ENCODE assay signal across 20 cellular contexts in the genomic region with DNA sequence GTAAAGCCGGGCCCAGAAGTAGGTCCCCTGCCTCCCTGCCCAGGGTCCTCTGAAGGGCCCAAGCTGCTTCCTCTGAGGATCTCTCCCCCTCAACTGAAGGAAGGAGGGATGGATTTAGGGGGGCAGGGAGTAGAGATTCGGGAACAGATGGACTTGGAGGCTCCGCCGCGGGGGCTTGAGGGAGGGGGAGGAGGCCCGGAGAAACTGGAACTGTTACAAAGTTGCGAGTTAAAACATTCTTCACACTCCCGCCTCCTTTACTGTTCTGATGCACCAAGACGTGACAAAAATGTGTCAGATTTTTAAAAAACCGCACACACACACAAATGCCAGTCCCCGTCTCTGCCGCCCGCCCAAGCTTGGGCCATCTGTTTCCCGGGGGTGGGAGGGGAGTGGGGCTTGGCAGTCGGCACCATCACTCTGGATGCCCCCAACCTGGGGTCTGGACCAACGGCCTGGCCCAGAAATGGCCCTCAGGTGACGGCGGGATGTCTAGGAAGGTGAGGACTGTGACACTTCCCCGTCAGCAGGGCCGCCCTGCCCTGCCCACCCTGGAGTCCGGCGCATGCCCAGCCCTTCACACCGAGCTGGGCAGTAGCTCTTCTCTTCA. TPM values are rescaled to one million over a fixed set of nuclear protein-coding genes. Genes with fewer than 3 reads are reported as not detected.
"Had no signal": no experiment of that assay in that cellular context is flagged by ENCODE, and none has a peak within 500 bp of the region (broad histone marks: within the 10 kb centered on the region; RNA-seq: fewer than 3 reads in every experiment).

No MANE protein-coding gene starts in this region.

- H3K27ac ChIP-seq: coronary artery, heart left ventricle, sigmoid colon, suprapubic skin, tibial nerve, upper lobe of right lung, vagina had no signal

- H3K9me3 ChIP-seq: suprapubic skin, upper lobe of right lung, vagina had no signal

- H3K36me3 Mint-ChIP-seq: naive B cell had no signal

- H3K9me3 Mint-ChIP-seq: nephron had no signal

- ATAC-seq: esophagus mucosa, heart left ventricle, left colon, left ventricle myocardium superior, upper lobe of right lung had no signal

- H3K27me3 ChIP-seq: vagina had no signal

- H3K27ac Mint-ChIP-seq: nephron had no signal

- H3K4me3 Mint-ChIP-seq: naive B cell, nephron had no signal

- DNase-seq: effector CD8-positive, alpha-beta T cell; left colon; left ventricle myocardium superior; mesenchymal stem cell; midbrain; naive B cell; sigmoid colon; small intestine; stimulated activated CD4-positive, alpha-beta T cell treated with anti-CD3 and anti-CD28 coated beads, Interleukin-12 subunit alpha, Interleukin-12 subunit beta, amount 100 ng/mL, for 4 hours; stimulated activated naive CD4-positive, alpha-beta T cell treated with Interleukin-2 at 50 U/mL for 16 hours; upper lobe of right lung had no signal

RNA-seq across cellular contexts. Expression of a gene that starts 25.0 kb away (rescaled TPM):
- total RNA-seq: fibroblast of lung, pulmonary artery endothelial cell had no signal
